In genomic region chr1:45543599-45544417, GRCh38 we compare ENCODE assay signal across 8 cellular contexts. TPM values are rescaled to one million over a fixed set of nuclear protein-coding genes. Genes with fewer than 3 reads are reported as not detected.
DNase-seq lines count a peak whose midpoint lies in the region; ATAC-seq and TF ChIP-seq lines count a peak whose summit lies in the region.

No MANE protein-coding gene starts in this region.

- peak; percentile 11 for DNase-seq in NCI-H69 (lab: John Stamatoyannopoulos, UW)
- peak; percentile 66 for DNase-seq in activated T-cell treated with anti-CD3 and anti-CD28 coated beads for 24 hours (ENCODE audit: low read depth)
- DNase-seq in heart left ventricle = peak; percentile 61 to 78 (median 72)
- DNase-seq in stimulated activated CD4-positive, alpha-beta T cell treated with anti-CD3 and anti-CD28 coated beads, Interleukin-15, amount 100 ng/mL, for 24 hours = peak; percentile 84
- no peak for DNase-seq in COLO829 (ENCODE audit: low spot score)
- DNase-seq in Calu3 = no peak

- no peaks in the 10 kb centered on the region for H3K9me3 ChIP-seq in heart left ventricle

- no peaks in the 10 kb centered on the region for H3K9me3 Mint-ChIP-seq in Calu3 (ENCODE audit: low read depth, unreplicated experiment)

- H3K27me3 ChIP-seq in heart left ventricle = no peaks in the 10 kb centered on the region

- ATAC-seq in GM18867 (IDR thresholded peaks at IDR 0.05; ENCODE audit: unreplicated experiment) = peak; percentile 56
- peak; percentile 37 to 95 (median 81) for ATAC-seq in heart left ventricle
- no peak for ATAC-seq in GM18873 (IDR thresholded peaks at IDR 0.05; ENCODE audit: low FRiP score, unreplicated experiment)

- H3K27me3 Mint-ChIP-seq in Calu3 (ENCODE audit: unreplicated experiment) = no peaks in the 10 kb centered on the region

- TF ChIP-seq CTCF in heart left ventricle (IDR thresholded peaks at IDR 0.05) = no peak
- TF ChIP-seq CTCF in Calu3 (IDR thresholded peaks at IDR 0.05; ENCODE audit: unreplicated experiment) = no peak

- no peak overlapping the region for H3K4me3 Mint-ChIP-seq in Calu3 (ENCODE audit: low read depth, unreplicated experiment)

- H3K27ac ChIP-seq in heart left ventricle = peak overlapping the region in 4 of 12 donors; percentile 39 to 89 (median 44)

- H3K36me3 Mint-ChIP-seq in Calu3 (ENCODE audit: insufficient read depth, unreplicated experiment) = no peaks in the 10 kb centered on the region

- no peak overlapping the region for H3K27ac Mint-ChIP-seq in Calu3 (ENCODE audit: unreplicated experiment)

- peak overlapping the region in 3 of 12 donors; percentile 10 to 31 (median 19) for H3K4me3 ChIP-seq in heart left ventricle

- WGBS in heart left ventricle, 4 donors = 31 to 50% (median 41%) methylated on average over 8 of the region's 8 CpGs

- H3K36me3 ChIP-seq in heart left ventricle = no peaks in the 10 kb centered on the region

- CTCF ChIA-PET in Calu3 (lab: Charles Lee) = no interaction called here

- H3K4me1 Mint-ChIP-seq in Calu3 (ENCODE audit: low read depth, unreplicated experiment) = peaks cover 32% of the 10 kb centered on the region

- no peak for TF ChIP-seq POLR2A in heart left ventricle (IDR thresholded peaks at IDR 0.05)

- BruUV-seq in Calu3 (replicated peaks; lab: Mats Ljungman, UMichigan) = no TSS peak

- intact Hi-C loops in heart left ventricle (cut with DNase I) = no loop called here
- intact Hi-C loops in Calu3 (cut with micrococcal nuclease; ENCODE audit: unreplicated experiment) = no loop called here

- H3K4me1 ChIP-seq in heart left ventricle = peaks cover 0 to 52% (median 3%) of the 10 kb centered on the region in 12 donors

RNA-seq across cellular contexts. Expression of gene AKR1A1, which starts 6.8 kb away (rescaled TPM):
- total RNA-seq in heart left ventricle (100 to 1,000 TPM in 1 of 9 donors, 10 to 100 TPM in 8; 28.0 to 148 (median 42.6) TPM), Calu3 (2022) (111 and 119 TPM in 2 replicates)
- 10 to 100 TPM; 45.8 to 77.7 TPM for polyA plus RNA-seq in heart left ventricle

RNA-seq across cellular contexts. Expression of gene PRDX1, which starts 22.1 kb away (rescaled TPM):
- total RNA-seq in heart left ventricle (100 to 1,000 TPM; 249 to 501 (median 313) TPM), Calu3 (2022) (686 and 744 TPM in 2 replicates)
- 100 to 1,000 TPM; 440 to 671 TPM for polyA plus RNA-seq in heart left ventricle

RNA-seq across cellular contexts. Expression of gene NASP, which starts 40.0 kb away (rescaled TPM):
- total RNA-seq in heart left ventricle = 10 to 100 TPM; 24.5 to 53.4 (median 31.4) TPM
- 10 to 100 TPM; 70.6 to 86.6 TPM for polyA plus RNA-seq in heart left ventricle
- 171 and 185 TPM in 2 replicates for total RNA-seq in Calu3 (2022)

RNA-seq across cellular contexts. Expression of gene MMACHC, which starts 43.7 kb away (rescaled TPM):
- 10 to 100 TPM in 7 of 9 donors, 1 to 10 TPM in 2; 8.0 to 23.4 (median 13.8) TPM for total RNA-seq in heart left ventricle
- 10 to 100 TPM in 1 of 2 donors, 1 to 10 TPM in 1; 6.8 to 10.2 TPM for polyA plus RNA-seq in heart left ventricle
- total RNA-seq in Calu3 (2022) = 13.6 and 15.5 TPM in 2 replicates

RNA-seq across cellular contexts. Expression of gene CCDC163, which starts 43.9 kb away (rescaled TPM):
- 1 to 10 TPM in 3 of 9 donors, under 1 TPM in 5, not detected in 1; 0.16 to 2.2 (median 0.73) TPM for total RNA-seq in heart left ventricle
- polyA plus RNA-seq in heart left ventricle = 1 to 10 TPM in 1 of 2 donors, under 1 TPM in 1; 0.34 to 1.8 TPM
- total RNA-seq in Calu3 (2022) = 4.9 and 6.0 TPM in 2 replicates

Comparison
In these comparisons a context has a peak if more than half of its experiments do, and no peak if none do; other contexts are left out.
1. DNase-seq: peak in NCI-H69 (single experiment), activated T-cell treated with anti-CD3 and anti-CD28 coated beads for 24 hours (single experiment), heart left ventricle (5 of 5) and stimulated activated CD4-positive, alpha-beta T cell treated with anti-CD3 and anti-CD28 coated beads, Interleukin-15, amount 100 ng/mL, for 24 hours (single experiment); none in COLO829 (single experiment) and Calu3 (single experiment).